Comparison of ENCODE assay signal across 8 cellular contexts in genomic region chr9:38263534-38263933, GRCh38.
DNase-seq lines count a peak whose midpoint lies in the region; ATAC-seq and TF ChIP-seq lines count a peak whose summit lies in the region.

No MANE protein-coding gene starts in this region.

- H3K9me2 ChIP-seq in DOHH2 (replicated peaks; ENCODE audit: control insufficient read depth, low read length) (no peaks in the 10 kb centered on the region), Karpas-422 (replicated peaks; ENCODE audit: insufficient read depth, low read length) (no peaks in the 10 kb centered on the region)

- ATAC-seq in lower lobe of right lung, result no peak

- H3K4me3 ChIP-seq in DOHH2 (ENCODE audit: low read length) (no peak overlapping the region), Karpas-422 (ENCODE audit: low read length) (no peak overlapping the region), astrocyte of the cerebellum (ENCODE audit: low read depth, low read length) (no peak overlapping the region), lower lobe of right lung (no peak overlapping the region)

- H3K4me2 ChIP-seq in DOHH2 (ENCODE audit: low read length) (no peak overlapping the region), Karpas-422 (ENCODE audit: low read depth, low read length, poor library complexity, severe bottlenecking) (no peak overlapping the region)

- H3K9ac ChIP-seq in Karpas-422 (ENCODE audit: low read length), result no peak overlapping the region

- H3K27me3 ChIP-seq in DOHH2 (ENCODE audit: control insufficient read depth, low read length), result peaks cover 5% of the 10 kb centered on the region; the same call in 1 of the 2 replicates
- peaks cover 3% of the 10 kb centered on the region; the same call in 1 of the 2 replicates for H3K27me3 ChIP-seq in Karpas-422 (ENCODE audit: low read length)
- no peaks in the 10 kb centered on the region for H3K27me3 ChIP-seq in lower lobe of right lung (ENCODE audit: low read depth)

- no peaks in the 10 kb centered on the region for H3F3A ChIP-seq in DOHH2 (ENCODE audit: control insufficient read depth, insufficient read depth)

- H2AFZ ChIP-seq in Karpas-422 (ENCODE audit: low read length), result no peak overlapping the region

- H3K36me3 ChIP-seq in DOHH2 (ENCODE audit: control insufficient read depth, low read length), result no peaks in the 10 kb centered on the region
- no peaks in the 10 kb centered on the region for H3K36me3 ChIP-seq in Karpas-422 (ENCODE audit: insufficient read depth, low read length)
- no peaks in the 10 kb centered on the region for H3K36me3 ChIP-seq in lower lobe of right lung

- H4K20me1 ChIP-seq in DOHH2 (ENCODE audit: control insufficient read depth, insufficient read depth, low read depth, low read length) (no peaks in the 10 kb centered on the region), Karpas-422 (ENCODE audit: insufficient read depth, low read depth, low read length) (no peaks in the 10 kb centered on the region)

- DNase-seq in Karpas-422, result peak; percentile 61
- DNase-seq in astrocyte of the cerebellum (ENCODE audit: low read depth), result peak; percentile 16
- no peak for DNase-seq in lower lobe of right lung
- DNase-seq in HPDE6-E6E7 (ENCODE audit: extremely low spot score), result no peak
- no peak for DNase-seq in stimulated activated CD4-positive, alpha-beta T cell treated with anti-CD3 and anti-CD28 coated beads, Interleukin-2, amount 100 ng/mL, for 48 hours
- no peak for DNase-seq in NCI-H345 treated with DMSO at 0.1 percent for 48 hours (lab: John Stamatoyannopoulos, UW; ENCODE audit: unreplicated experiment)
- no peak for DNase-seq in NOMO-1 (lab: John Stamatoyannopoulos, UW; ENCODE audit: unreplicated experiment in 2 of 2)

- TF ChIP-seq CTCF in DOHH2 (IDR thresholded peaks at IDR 0.05; ENCODE audit: low read depth, low read length, poor library complexity, severe bottlenecking) (peak; percentile 45), astrocyte of the cerebellum (IDR thresholded peaks at IDR 0.05; ENCODE audit: low read depth, low read length, missing control alignments) (peak; percentile 28), lower lobe of right lung (IDR thresholded peaks at IDR 0.05) (peak; percentile 17)

- H3K27ac ChIP-seq in DOHH2 (ENCODE audit: low read depth, low read length), result no peak overlapping the region
- H3K27ac ChIP-seq in Karpas-422 (ENCODE audit: low read length), result no peak overlapping the region
- H3K27ac ChIP-seq in lower lobe of right lung, result no peak overlapping the region

- intact Hi-C loops in lower lobe of right lung (cut with DNase I), result no loop called here

- H3K4me1 ChIP-seq in DOHH2 (ENCODE audit: control insufficient read depth, low read length) (no peaks in the 10 kb centered on the region), Karpas-422 (ENCODE audit: low read length) (no peaks in the 10 kb centered on the region), lower lobe of right lung (no peaks in the 10 kb centered on the region)

- H3K9me3 ChIP-seq in DOHH2 (ENCODE audit: control insufficient read depth, insufficient read depth, low read length) (no peaks in the 10 kb centered on the region), Karpas-422 (ENCODE audit: low read length) (no peaks in the 10 kb centered on the region; the same call in 1 of the 2 replicates), lower lobe of right lung (peaks cover 15% of the 10 kb centered on the region)

- in situ Hi-C loops in astrocyte of the cerebellum (cut with HindIII; ENCODE audit: low sequenced_read_pairs), result no loop called here

- H3K79me2 ChIP-seq in DOHH2 (ENCODE audit: control insufficient read depth, low read length) (no peaks in the 10 kb centered on the region), Karpas-422 (ENCODE audit: low read length) (no peaks in the 10 kb centered on the region)

Comparison
In these comparisons a context has a peak if more than half of its experiments do, and no peak if none do; other contexts are left out.
1. DNase-seq: peak in Karpas-422 (single experiment) and astrocyte of the cerebellum (single experiment); none in lower lobe of right lung (single experiment), HPDE6-E6E7 (single experiment), stimulated activated CD4-positive, alpha-beta T cell treated with anti-CD3 and anti-CD28 coated beads, Interleukin-2, amount 100 ng/mL, for 48 hours (0 of 2), NCI-H345 treated with DMSO at 0.1 percent for 48 hours (single experiment) and NOMO-1 (0 of 2).
2. Peak in every context shown above with its lines, with median percentiles within 50 percentile points of each other: CTCF ChIP-seq.